In genomic region chr15:41774062-41774872, GRCh38 we compare ENCODE assay signal across 8 cellular contexts. TPM values are rescaled to one million over a fixed set of nuclear protein-coding genes. Genes with fewer than 3 reads are reported as not detected.
A peak's percentile ranks its signal among the peaks of the same experiment; 100 is the strongest.
DNase-seq lines count a peak whose midpoint lies in the region; ATAC-seq and TF ChIP-seq lines count a peak whose summit lies in the region.

MAPKBP1 (plus strand) TSS chr15:41774484; CDS start chr15:41775276, 792 bp downstream.

- no peaks in the 10 kb centered on the region for H3K27me3 ChIP-seq in BJ (ENCODE audit: control insufficient read depth, insufficient read depth, low read length)

- TF ChIP-seq CTCF in BJ (IDR thresholded peaks at IDR 0.05; ENCODE audit: insufficient read depth, low read depth, low read length): peak; percentile 89
- TF ChIP-seq CTCF in choroid plexus epithelial cell (conservative IDR thresholded peaks at IDR 0.05; ENCODE audit: low read depth, low read length): peak; percentile 74

- H3K4me3 ChIP-seq in BJ (ENCODE audit: low read depth, low read length) (peak within 1 kb of the TSS; percentile 85), choroid plexus epithelial cell (ENCODE audit: low read depth, low read length) (peak within 1 kb of the TSS; percentile 81)

- POLR2A ChIA-PET in BJ (lab: Charles Lee): no interaction called here

- no peaks in the 10 kb centered on the region for H3K36me3 ChIP-seq in BJ (ENCODE audit: control insufficient read depth, insufficient read depth, low read length)

- DNase-seq in BJ (ENCODE audit: low read depth) (peak; percentile 91), GM19238 (ENCODE audit: insufficient read length, low spot score) (peak; percentile 91), NCI-H510A treated with DMSO at 0.1 percent for 48 hours (lab: John Stamatoyannopoulos, UW) (peak; percentile 90), choroid plexus epithelial cell (ENCODE audit: low read depth) (peak; percentile 99), kidney glomerular epithelial cell (lab: John Stamatoyannopoulos, UW) (peak; percentile 98)
- peak; percentile 96 for DNase-seq in activated CD4-positive, alpha-beta T cell treated with anti-CD3 and anti-CD28 coated beads for 24 hours (ENCODE audit: low read depth in 2 of 2)
- peak; percentile 85 to 91 for DNase-seq in stimulated activated CD4-positive, alpha-beta T cell treated with anti-CD3 and anti-CD28 coated beads, Interleukin-1b, Interleukin-23, amount 100 ng/mL, for 1 hour (ENCODE audit: low read depth in 2 of 2)

- CTCF ChIA-PET in BJ (lab: Yijun Ruan, JAX): interaction anchor here (0.6 to 13.2 kb wide), 25 partner anchors 9 to 348 kb away, joined by 3 to 330 read pairs (median 5); no protein-coding TSS in a partner anchor

- peak; percentile 79 for ATAC-seq in HG03442 (IDR thresholded peaks at IDR 0.05; ENCODE audit: unreplicated experiment)

RNA-seq across cellular contexts. Expression of gene MAPKBP1, which starts in this region (rescaled TPM):
- 4.8 and 8.3 TPM in 2 replicates for polyA plus RNA-seq in BJ (2011; rRNA removed)
- 20.9 and 26.7 TPM in 2 replicates for polyA minus RNA-seq in BJ (2011; rRNA and poly(A)+ RNA removed)

Comparison
In these comparisons a context has a peak if more than half of its experiments do, and no peak if none do; other contexts are left out.
1. Peak in every context shown above with its lines: DNase-seq, ATAC-seq and H3K4me3 ChIP-seq.